Comparison of ENCODE assay signal across 1 cellular context in genomic region chr19:18440421-18440877, GRCh38.
TF ChIP-seq lines count a peak whose summit lies in the region.

No MANE protein-coding gene starts in this region.

TF ChIP-seq in K562, 482 proteins besides CTCF, POLR2A, EP300 and RAD21 (continued from another document):
- TF ChIP-seq, protein P1, sequence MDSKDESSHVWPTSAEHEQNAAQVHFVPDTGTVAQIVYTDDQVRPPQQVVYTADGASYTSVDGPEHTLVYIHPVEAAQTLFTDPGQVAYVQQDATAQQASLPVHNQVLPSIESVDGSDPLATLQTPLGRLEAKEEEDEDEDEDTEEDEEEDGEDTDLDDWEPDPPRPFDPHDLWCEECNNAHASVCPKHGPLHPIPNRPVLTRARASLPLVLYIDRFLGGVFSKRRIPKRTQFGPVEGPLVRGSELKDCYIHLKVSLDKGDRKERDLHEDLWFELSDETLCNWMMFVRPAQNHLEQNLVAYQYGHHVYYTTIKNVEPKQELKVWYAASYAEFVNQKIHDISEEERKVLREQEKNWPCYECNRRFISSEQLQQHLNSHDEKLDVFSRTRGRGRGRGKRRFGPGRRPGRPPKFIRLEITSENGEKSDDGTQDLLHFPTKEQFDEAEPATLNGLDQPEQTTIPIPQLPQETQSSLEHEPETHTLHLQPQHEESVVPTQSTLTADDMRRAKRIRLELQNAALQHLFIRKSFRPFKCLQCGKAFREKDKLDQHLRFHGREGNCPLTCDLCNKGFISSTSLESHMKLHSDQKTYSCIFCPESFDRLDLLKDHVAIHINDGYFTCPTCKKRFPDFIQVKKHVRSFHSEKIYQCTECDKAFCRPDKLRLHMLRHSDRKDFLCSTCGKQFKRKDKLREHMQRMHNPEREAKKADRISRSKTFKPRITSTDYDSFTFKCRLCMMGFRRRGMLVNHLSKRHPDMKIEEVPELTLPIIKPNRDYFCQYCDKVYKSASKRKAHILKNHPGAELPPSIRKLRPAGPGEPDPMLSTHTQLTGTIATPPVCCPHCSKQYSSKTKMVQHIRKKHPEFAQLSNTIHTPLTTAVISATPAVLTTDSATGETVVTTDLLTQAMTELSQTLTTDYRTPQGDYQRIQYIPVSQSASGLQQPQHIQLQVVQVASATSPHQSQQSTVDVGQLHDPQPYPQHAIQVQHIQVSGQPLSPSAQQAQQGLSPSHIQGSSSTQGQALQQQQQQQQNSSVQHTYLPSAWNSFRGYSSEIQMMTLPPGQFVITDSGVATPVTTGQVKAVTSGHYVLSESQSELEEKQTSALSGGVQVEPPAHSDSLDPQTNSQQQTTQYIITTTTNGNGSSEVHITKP (IDR thresholded peaks at IDR 0.05; ENCODE audit: partially characterized antibody): peak; percentile 44
- TF ChIP-seq CTBP1 (IDR thresholded peaks at IDR 0.05; ENCODE audit: borderline replicate concordance): peak; percentile 11; the same call in 1 of the 2 replicates
- no peak for TF ChIP-seq XRCC4 (IDR thresholded peaks at IDR 0.05; ENCODE audit: extremely low read depth, insufficient read depth, insufficient read length)
- TF ChIP-seq, protein P2, sequence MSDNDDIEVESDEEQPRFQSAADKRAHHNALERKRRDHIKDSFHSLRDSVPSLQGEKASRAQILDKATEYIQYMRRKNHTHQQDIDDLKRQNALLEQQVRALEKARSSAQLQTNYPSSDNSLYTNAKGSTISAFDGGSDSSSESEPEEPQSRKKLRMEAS (CRISPR knock-in tag; IDR thresholded peaks at IDR 0.05): peak; percentile 58; the same call in 1 of the 2 replicates
- TF ChIP-seq L3MBTL2 (IDR thresholded peaks at IDR 0.05): peak; percentile 74
- TF ChIP-seq MYNN (IDR thresholded peaks at IDR 0.05): peak; percentile 13; the same call in 1 of the 2 replicates
- TF ChIP-seq MYNN (CRISPR knock-in tag; IDR thresholded peaks at IDR 0.05): no peak
- peak; percentile 71 for TF ChIP-seq ZNF316 (IDR thresholded peaks at IDR 0.05)
- no peak for TF ChIP-seq ZNF354B (CRISPR knock-in tag; IDR thresholded peaks at IDR 0.05)
- no peak for TF ChIP-seq ZNF407 (IDR thresholded peaks at IDR 0.05; ENCODE audit: low read depth)
- peak; percentile 63; the same call in 1 of the 2 replicates for TF ChIP-seq TFAP4 (CRISPR knock-in tag; IDR thresholded peaks at IDR 0.05; ENCODE audit: borderline replicate concordance)
- TF ChIP-seq, protein P3, sequence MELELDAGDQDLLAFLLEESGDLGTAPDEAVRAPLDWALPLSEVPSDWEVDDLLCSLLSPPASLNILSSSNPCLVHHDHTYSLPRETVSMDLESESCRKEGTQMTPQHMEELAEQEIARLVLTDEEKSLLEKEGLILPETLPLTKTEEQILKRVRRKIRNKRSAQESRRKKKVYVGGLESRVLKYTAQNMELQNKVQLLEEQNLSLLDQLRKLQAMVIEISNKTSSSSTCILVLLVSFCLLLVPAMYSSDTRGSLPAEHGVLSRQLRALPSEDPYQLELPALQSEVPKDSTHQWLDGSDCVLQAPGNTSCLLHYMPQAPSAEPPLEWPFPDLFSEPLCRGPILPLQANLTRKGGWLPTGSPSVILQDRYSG (tag; conservative IDR thresholded peaks at IDR 0.05; ENCODE audit: low read depth): no peak
- TF ChIP-seq PTBP1 (IDR thresholded peaks at IDR 0.05; ENCODE audit: low read depth, low read length): no peak
- TF ChIP-seq SMAD3 (CRISPR knock-in tag; conservative IDR thresholded peaks at IDR 0.05): no peak
- TF ChIP-seq, protein P4, sequence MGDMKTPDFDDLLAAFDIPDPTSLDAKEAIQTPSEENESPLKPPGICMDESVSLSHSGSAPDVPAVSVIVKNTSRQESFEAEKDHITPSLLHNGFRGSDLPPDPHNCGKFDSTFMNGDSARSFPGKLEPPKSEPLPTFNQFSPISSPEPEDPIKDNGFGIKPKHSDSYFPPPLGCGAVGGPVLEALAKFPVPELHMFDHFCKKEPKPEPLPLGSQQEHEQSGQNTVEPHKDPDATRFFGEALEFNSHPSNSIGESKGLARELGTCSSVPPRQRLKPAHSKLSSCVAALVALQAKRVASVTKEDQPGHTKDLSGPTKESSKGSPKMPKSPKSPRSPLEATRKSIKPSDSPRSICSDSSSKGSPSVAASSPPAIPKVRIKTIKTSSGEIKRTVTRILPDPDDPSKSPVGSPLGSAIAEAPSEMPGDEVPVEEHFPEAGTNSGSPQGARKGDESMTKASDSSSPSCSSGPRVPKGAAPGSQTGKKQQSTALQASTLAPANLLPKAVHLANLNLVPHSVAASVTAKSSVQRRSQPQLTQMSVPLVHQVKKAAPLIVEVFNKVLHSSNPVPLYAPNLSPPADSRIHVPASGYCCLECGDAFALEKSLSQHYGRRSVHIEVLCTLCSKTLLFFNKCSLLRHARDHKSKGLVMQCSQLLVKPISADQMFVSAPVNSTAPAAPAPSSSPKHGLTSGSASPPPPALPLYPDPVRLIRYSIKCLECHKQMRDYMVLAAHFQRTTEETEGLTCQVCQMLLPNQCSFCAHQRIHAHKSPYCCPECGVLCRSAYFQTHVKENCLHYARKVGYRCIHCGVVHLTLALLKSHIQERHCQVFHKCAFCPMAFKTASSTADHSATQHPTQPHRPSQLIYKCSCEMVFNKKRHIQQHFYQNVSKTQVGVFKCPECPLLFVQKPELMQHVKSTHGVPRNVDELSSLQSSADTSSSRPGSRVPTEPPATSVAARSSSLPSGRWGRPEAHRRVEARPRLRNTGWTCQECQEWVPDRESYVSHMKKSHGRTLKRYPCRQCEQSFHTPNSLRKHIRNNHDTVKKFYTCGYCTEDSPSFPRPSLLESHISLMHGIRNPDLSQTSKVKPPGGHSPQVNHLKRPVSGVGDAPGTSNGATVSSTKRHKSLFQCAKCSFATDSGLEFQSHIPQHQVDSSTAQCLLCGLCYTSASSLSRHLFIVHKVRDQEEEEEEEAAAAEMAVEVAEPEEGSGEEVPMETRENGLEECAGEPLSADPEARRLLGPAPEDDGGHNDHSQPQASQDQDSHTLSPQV (IDR thresholded peaks at IDR 0.05): no peak
- no peak; the same call in 1 of the 2 replicates for TF ChIP-seq JUN (IDR thresholded peaks at IDR 0.05; ENCODE audit: borderline replicate concordance, low read depth, low read length)
- TF ChIP-seq JUN (CRISPR knock-in tag; IDR thresholded peaks at IDR 0.05; ENCODE audit: borderline replicate concordance): no peak
- TF ChIP-seq, protein P5, sequence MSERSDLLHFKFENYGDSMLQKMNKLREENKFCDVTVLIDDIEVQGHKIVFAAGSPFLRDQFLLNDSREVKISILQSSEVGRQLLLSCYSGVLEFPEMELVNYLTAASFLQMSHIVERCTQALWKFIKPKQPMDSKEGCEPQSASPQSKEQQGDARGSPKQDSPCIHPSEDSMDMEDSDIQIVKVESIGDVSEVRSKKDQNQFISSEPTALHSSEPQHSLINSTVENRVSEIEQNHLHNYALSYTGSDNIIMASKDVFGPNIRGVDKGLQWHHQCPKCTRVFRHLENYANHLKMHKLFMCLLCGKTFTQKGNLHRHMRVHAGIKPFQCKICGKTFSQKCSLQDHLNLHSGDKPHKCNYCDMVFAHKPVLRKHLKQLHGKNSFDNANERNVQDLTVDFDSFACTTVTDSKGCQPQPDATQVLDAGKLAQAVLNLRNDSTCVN (CRISPR knock-in tag; IDR thresholded peaks at IDR 0.05): no peak
- no peak for TF ChIP-seq PYGO2 (tag; IDR thresholded peaks at IDR 0.05)
- TF ChIP-seq FOS (IDR thresholded peaks at IDR 0.05; ENCODE audit: extremely low read depth, insufficient read length): no peak
